Comparison of ENCODE assay signal across 8 cellular contexts in the genomic region with DNA sequence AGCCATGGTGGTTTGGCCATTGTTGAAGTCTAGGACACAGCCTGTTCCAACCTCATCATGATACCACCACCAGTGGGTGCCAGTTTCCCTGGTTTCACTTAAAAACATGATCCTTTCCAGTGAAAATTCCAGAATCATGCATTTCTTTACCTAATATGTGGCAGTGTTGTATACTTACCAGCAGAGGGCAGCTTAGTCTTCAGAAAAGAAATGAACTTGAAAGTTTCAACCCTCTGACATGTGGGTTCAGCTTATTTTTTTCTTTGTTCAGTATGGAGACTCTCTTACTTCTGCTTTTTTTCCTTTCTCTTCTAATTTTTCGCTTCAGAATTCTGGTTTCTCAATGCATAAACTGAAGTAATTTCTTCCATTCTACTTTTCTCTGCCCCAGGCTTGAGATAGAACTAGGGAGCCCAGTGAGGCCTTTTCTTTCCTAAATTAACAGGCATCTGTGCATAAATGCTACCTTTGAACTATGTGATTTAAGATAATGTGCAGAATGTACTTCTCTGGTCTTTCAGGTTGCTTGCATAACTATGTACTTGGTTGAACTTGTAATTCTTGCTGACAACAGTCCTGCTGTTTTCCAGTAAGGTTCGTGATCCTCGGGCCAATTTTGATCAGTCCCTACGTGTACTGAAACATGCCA. TPM values are rescaled to one million over a fixed set of nuclear protein-coding genes. Genes with fewer than 3 reads are reported as not detected.
DNase-seq lines count a peak whose midpoint lies in the region; ATAC-seq and TF ChIP-seq lines count a peak whose summit lies in the region.

No MANE protein-coding gene starts in this region.

- H3K27me3 ChIP-seq in CD4-positive, CD25-positive, alpha-beta regulatory T cell (ENCODE audit: control insufficient read depth, insufficient read depth, low read length) = no peaks in the 10 kb centered on the region
- no peaks in the 10 kb centered on the region for H3K27me3 ChIP-seq in neutrophil

- H3K36me3 Mint-ChIP-seq in CD4-positive, CD25-positive, alpha-beta regulatory T cell = peaks cover 13% of the 10 kb centered on the region

- H3K4me3 Mint-ChIP-seq in CD4-positive, CD25-positive, alpha-beta regulatory T cell = no peak overlapping the region

- peak in 2 of 3 donors; percentile 54 to 58 for DNase-seq in CD4-positive, CD25-positive, alpha-beta regulatory T cell
- DNase-seq in NCI-H2227 treated with DMSO at 0.1 percent for 48 hours (lab: John Stamatoyannopoulos, UW) (peak; percentile 70), foreskin fibroblast (peak; percentile 71 to 88), activated gamma-delta T cell treated with Interleukin-2 at 50 U/mL for 16 hours (no peak)

- TF ChIP-seq CTCF in WI38 (IDR thresholded peaks at IDR 0.05; ENCODE audit: low read depth, low read length) = peak; percentile 77
- TF ChIP-seq CTCF in foreskin fibroblast (IDR thresholded peaks at IDR 0.05; ENCODE audit: low read depth, low read length) = peak; percentile 86
- peak; percentile 80 for TF ChIP-seq CTCF in neutrophil (IDR thresholded peaks at IDR 0.05)

- H3K4me1 Mint-ChIP-seq in CD4-positive, CD25-positive, alpha-beta regulatory T cell = peaks cover 2 to 13% (median 6%) of the 10 kb centered on the region in 4 donors

- no peaks in the 10 kb centered on the region for H3K27me3 Mint-ChIP-seq in CD4-positive, CD25-positive, alpha-beta regulatory T cell

- peak overlapping the region; percentile 16 for H3K27ac ChIP-seq in CD4-positive, CD25-positive, alpha-beta regulatory T cell (ENCODE audit: insufficient read depth, low read length, poor library complexity, severe bottlenecking)
- H3K27ac ChIP-seq in neutrophil = peak overlapping the region; percentile 41

- no peak overlapping the region for H3K4me3 ChIP-seq in CD4-positive, CD25-positive, alpha-beta regulatory T cell (ENCODE audit: low read depth, low read length)
- H3K4me3 ChIP-seq in WI38 (ENCODE audit: low read depth, low read length) (no peak overlapping the region), foreskin fibroblast (ENCODE audit: low read depth in 1 of 2, low read length in 2 of 2) (no peak overlapping the region), neutrophil (ENCODE audit: low read depth in 1 of 2, low read length in 1 of 2) (no peak overlapping the region)

- peaks cover 16% of the 10 kb centered on the region for H3K36me3 ChIP-seq in CD4-positive, CD25-positive, alpha-beta regulatory T cell (ENCODE audit: control insufficient read depth, insufficient read depth, low read length)
- H3K36me3 ChIP-seq in neutrophil = peaks cover 13% of the 10 kb centered on the region

- no peaks in the 10 kb centered on the region for H3K9me3 ChIP-seq in CD4-positive, CD25-positive, alpha-beta regulatory T cell (ENCODE audit: control insufficient read depth in 2 of 2, low read length in 2 of 2)
- H3K9me3 ChIP-seq in neutrophil = no peaks in the 10 kb centered on the region

- H3K9me3 Mint-ChIP-seq in CD4-positive, CD25-positive, alpha-beta regulatory T cell = no peaks in the 10 kb centered on the region

- ATAC-seq in CD4-positive, CD25-positive, alpha-beta regulatory T cell (ENCODE audit: low read depth in 2 of 2) = peak; percentile 71 to 88
- ATAC-seq in GM18868 (IDR thresholded peaks at IDR 0.05; ENCODE audit: unreplicated experiment) (peak; percentile 81), HG03108 (IDR thresholded peaks at IDR 0.05; ENCODE audit: unreplicated experiment) (peak; percentile 90)

- peak overlapping the region in 1 of 3 donors; percentile 77 for H3K27ac Mint-ChIP-seq in CD4-positive, CD25-positive, alpha-beta regulatory T cell

- H3K4me1 ChIP-seq in CD4-positive, CD25-positive, alpha-beta regulatory T cell (ENCODE audit: control insufficient read depth, insufficient read depth, low read length, poor library complexity, severe bottlenecking) = no peaks in the 10 kb centered on the region
- H3K4me1 ChIP-seq in neutrophil (ENCODE audit: control insufficient read depth in 1 of 2, insufficient read depth in 1 of 2, low read depth in 1 of 2, low read length in 1 of 2) = peaks cover 0 to 5% of the 10 kb centered on the region in 2 experiments

RNA-seq across cellular contexts. Expression of a gene that starts 10.7 kb away (rescaled TPM):
- total RNA-seq in CD4-positive, CD25-positive, alpha-beta regulatory T cell = 12.2 TPM
- 10 to 100 TPM; 10.6 to 13.6 (median 12.2) TPM for polyA plus RNA-seq in CD4-positive, CD25-positive, alpha-beta regulatory T cell

RNA-seq across cellular contexts. Expression of a gene that starts 10.8 kb away (rescaled TPM):
- total RNA-seq in CD4-positive, CD25-positive, alpha-beta regulatory T cell = 1,902 TPM
- 1,000 to 10,000 TPM; 1,739 to 2,644 (median 2,251) TPM for polyA plus RNA-seq in CD4-positive, CD25-positive, alpha-beta regulatory T cell

RNA-seq across cellular contexts. Expression of a gene that starts 57.7 kb away (rescaled TPM):
- total RNA-seq in CD4-positive, CD25-positive, alpha-beta regulatory T cell = 6.7 TPM
- polyA plus RNA-seq in CD4-positive, CD25-positive, alpha-beta regulatory T cell = 10 to 100 TPM; 15.6 to 23.1 (median 19.5) TPM
